ENCODE assay signal across 14 cellular contexts in the genomic region with DNA sequence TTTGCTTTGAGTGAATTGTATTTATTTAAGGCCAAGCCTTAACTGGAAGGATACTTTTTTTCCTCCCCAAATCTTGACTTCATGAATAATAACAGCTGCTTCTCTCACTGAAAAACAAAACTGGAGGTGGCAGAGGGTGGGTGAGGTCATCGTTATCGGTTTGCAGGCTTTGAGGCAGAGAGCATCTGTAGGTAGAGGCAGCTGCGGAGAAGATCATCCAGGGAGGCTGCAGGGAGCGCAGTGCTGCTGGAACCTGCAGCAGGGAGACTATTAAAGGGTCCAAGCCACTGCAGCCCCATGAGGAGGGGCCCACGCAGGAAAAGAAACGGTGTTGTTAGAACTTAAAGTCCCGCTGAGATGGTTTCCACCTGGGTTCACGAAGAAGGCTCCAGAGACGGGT.
DNase-seq lines count a peak whose midpoint lies in the region; ATAC-seq and TF ChIP-seq lines count a peak whose summit lies in the region.
"Had no signal": no experiment of that assay in that cellular context is flagged by ENCODE, and none has a peak within 500 bp of the region (broad histone marks: within the 10 kb centered on the region; RNA-seq: fewer than 3 reads in every experiment).

No MANE protein-coding gene starts in this region.

- H3K79me2 ChIP-seq in MM.1S (ENCODE audit: low read length), result no peaks in the 10 kb centered on the region

- ATAC-seq in GM19397 (IDR thresholded peaks at IDR 0.05; ENCODE audit: unreplicated experiment) (no peak), GM19455 (IDR thresholded peaks at IDR 0.05; ENCODE audit: unreplicated experiment) (no peak)
- ATAC-seq: Panc1, Right ventricle myocardium inferior had no signal

- H3K36me3 Mint-ChIP-seq in glutamatergic neuron (ENCODE audit: unreplicated experiment) (no peaks in the 10 kb centered on the region), progenitor cell of endocrine pancreas (ENCODE audit: insufficient read depth) (peaks cover 3% of the 10 kb centered on the region)
- H3K36me3 Mint-ChIP-seq: CD4-positive, CD25-positive, alpha-beta regulatory T cell had no signal

- H3K4me1 Mint-ChIP-seq in glutamatergic neuron (ENCODE audit: low read depth, unreplicated experiment) (peaks cover 42% of the 10 kb centered on the region), progenitor cell of endocrine pancreas (ENCODE audit: low read depth) (peaks cover 7% of the 10 kb centered on the region)
- H3K4me1 Mint-ChIP-seq: B cell; CD4-positive, CD25-positive, alpha-beta regulatory T cell had no signal

- no peaks in the 10 kb centered on the region for H4K20me1 ChIP-seq in MM.1S (ENCODE audit: insufficient read depth, low read length)

- TF ChIP-seq CTCF in MM.1S (IDR thresholded peaks at IDR 0.05; ENCODE audit: low read length), result no peak
- TF ChIP-seq CTCF in glutamatergic neuron (IDR thresholded peaks at IDR 0.05; ENCODE audit: partially characterized antibody, unreplicated experiment), result no peak
- no peak for TF ChIP-seq CTCF in progenitor cell of endocrine pancreas (IDR thresholded peaks at IDR 0.05; ENCODE audit: unreplicated experiment)

- H3K4me3 ChIP-seq in MM.1S (ENCODE audit: low read length), result no peak overlapping the region
- H3K4me3 ChIP-seq: MG63 had no signal

- no peak overlapping the region for H2AFZ ChIP-seq in MM.1S (ENCODE audit: low read length)

- no peak overlapping the region for H3K27ac ChIP-seq in MM.1S (ENCODE audit: low read length)

- no peak overlapping the region for H3K4me2 ChIP-seq in MM.1S (ENCODE audit: low read depth, low read length)

- no peaks in the 10 kb centered on the region for H3K9me3 ChIP-seq in MM.1S (replicated peaks; ENCODE audit: insufficient read depth, low read length)
- H3K9me3 ChIP-seq: MG63 had no signal

- no peaks in the 10 kb centered on the region for H3K36me3 ChIP-seq in MM.1S (replicated peaks; ENCODE audit: insufficient read depth, low read length)
- H3K36me3 ChIP-seq: MG63 had no signal

- no peak overlapping the region for H3K9ac ChIP-seq in MM.1S (ENCODE audit: low read length)

- peak overlapping the region; percentile 17 for H3K4me3 Mint-ChIP-seq in glutamatergic neuron (ENCODE audit: unreplicated experiment)
- no peak overlapping the region for H3K4me3 Mint-ChIP-seq in progenitor cell of endocrine pancreas (ENCODE audit: low read depth)
- H3K4me3 Mint-ChIP-seq: B cell; CD4-positive, CD25-positive, alpha-beta regulatory T cell had no signal

- H3K27me3 Mint-ChIP-seq in glutamatergic neuron (ENCODE audit: unreplicated experiment) (peaks cover 16% of the 10 kb centered on the region), progenitor cell of endocrine pancreas (no peaks in the 10 kb centered on the region)

- no peaks in the 10 kb centered on the region for H3K4me1 ChIP-seq in MM.1S (ENCODE audit: low read length)

- no peaks in the 10 kb centered on the region for H3K27me3 ChIP-seq in MM.1S (replicated peaks; ENCODE audit: insufficient read depth, low read length)
- H3K27me3 ChIP-seq: MG63 had no signal

- peaks cover 26% of the 10 kb centered on the region for H3K9me3 Mint-ChIP-seq in glutamatergic neuron (ENCODE audit: unreplicated experiment)
- H3K9me3 Mint-ChIP-seq in progenitor cell of endocrine pancreas (ENCODE audit: low read depth), result peaks cover 5% of the 10 kb centered on the region
- H3K9me3 Mint-ChIP-seq: CD4-positive, CD25-positive, alpha-beta regulatory T cell had no signal

- H3K27ac Mint-ChIP-seq in glutamatergic neuron (ENCODE audit: unreplicated experiment), result peak overlapping the region; percentile 93
- H3K27ac Mint-ChIP-seq in progenitor cell of endocrine pancreas, result peak overlapping the region; percentile 55
- H3K27ac Mint-ChIP-seq: B cell; CD4-positive, CD25-positive, alpha-beta regulatory T cell had no signal

- DNase-seq in MM.1S, result peak; percentile 12
- peak; percentile 42 for DNase-seq in NCI-H524 treated with DMSO at 0.1 percent for 48 hours (lab: John Stamatoyannopoulos, UW)
- peak; percentile 68 for DNase-seq in glutamatergic neuron
- no peak for DNase-seq in progenitor cell of endocrine pancreas (ENCODE audit: low spot score, unreplicated experiment)
- no peak for DNase-seq in kidney tubule cell (ENCODE audit: low spot score)
- DNase-seq: CD4-positive, CD25-positive, alpha-beta regulatory T cell; MG63; NCI-H1105; NCI-H187 had no signal

- H3K9me2 ChIP-seq in MM.1S (replicated peaks; ENCODE audit: insufficient read depth, low read length), result no peaks in the 10 kb centered on the region

- no peaks in the 10 kb centered on the region for H3F3A ChIP-seq in MM.1S (ENCODE audit: insufficient read depth, low read length)

Comparison
In these comparisons a context has a peak if more than half of its experiments do, and no peak if none do; other contexts are left out.
1. DNase-seq: peak in MM.1S (single experiment), NCI-H524 treated with DMSO at 0.1 percent for 48 hours (single experiment) and glutamatergic neuron (single experiment); none in progenitor cell of endocrine pancreas (single experiment) and kidney tubule cell (single experiment).